ENCODE assay signal across 7 cellular contexts in the genomic region with DNA sequence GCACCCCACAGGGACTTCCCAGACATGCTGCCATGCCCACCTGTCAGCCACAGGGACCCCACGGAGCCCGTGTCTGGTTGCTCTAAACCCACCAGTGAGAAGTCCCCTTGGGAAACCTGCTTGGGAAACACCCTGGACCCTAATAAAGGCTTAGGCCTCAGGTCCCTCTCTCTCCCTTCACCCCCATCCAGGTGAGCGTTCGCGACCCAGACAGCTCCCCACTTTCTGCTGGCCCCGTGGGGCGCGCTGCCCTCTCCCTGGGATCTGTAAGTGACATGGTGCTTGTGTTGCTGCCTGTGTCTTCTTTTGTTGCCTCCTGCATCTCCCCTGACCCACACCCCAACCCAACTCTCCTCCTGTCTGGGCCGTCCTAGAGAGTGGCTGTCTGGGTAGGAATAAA. TPM values are rescaled to one million over a fixed set of nuclear protein-coding genes. Genes with fewer than 3 reads are reported as not detected.
"Had no signal": no experiment of that assay in that cellular context is flagged by ENCODE, and none has a peak within 500 bp of the region (broad histone marks: within the 10 kb centered on the region; RNA-seq: fewer than 3 reads in every experiment).

No MANE protein-coding gene starts in this region.

- FAIRE-seq: HepG2 had no signal

- H3K4me2 ChIP-seq: GM23338 had no signal

- DNase-seq: H7, HFFc6 had no signal

- H3K4me3 ChIP-seq: GM23338, HAP-1 had no signal

- H3K4me1 ChIP-seq: HAP-1 had no signal

- H2AFZ ChIP-seq: GM23338 had no signal

- H3K27ac ChIP-seq: HL-60 had no signal

- H3K36me3 ChIP-seq: HAP-1 had no signal

- H3K9me3 ChIP-seq: HAP-1 had no signal

RNA-seq across cellular contexts. Expression of a gene that starts 47.1 kb away (rescaled TPM):
- total RNA-seq: HepG2 had no signal
- polyA plus RNA-seq: HepG2, IgD-negative memory B cell had no signal
